Comparison of ENCODE assay signal across 1 cellular context in genomic region chr6:30895343-30895742, GRCh38.
TF ChIP-seq lines count a peak whose summit lies in the region.

No MANE protein-coding gene starts in this region.

TF ChIP-seq in SK-N-SH, 30 proteins besides CTCF, POLR2A, EP300 and RAD21 (continued from another document):
- TF ChIP-seq USF2 (IDR thresholded peaks at IDR 0.05; ENCODE audit: borderline replicate concordance, low read depth, low read length) (no peak), PBX3 (IDR thresholded peaks at IDR 0.05) (no peak), MAX (IDR thresholded peaks at IDR 0.05; ENCODE audit: low read depth) (no peak), USF1 (IDR thresholded peaks at IDR 0.05; ENCODE audit: borderline replicate concordance, low read depth) (no peak), FOXM1 (IDR thresholded peaks at IDR 0.05; ENCODE audit: low read depth) (no peak), TAF1 (IDR thresholded peaks at IDR 0.05; ENCODE audit: borderline replicate concordance, low read depth, low read length) (no peak), TEAD4 (IDR thresholded peaks at IDR 0.05; ENCODE audit: borderline replicate concordance, insufficient read depth) (no peak), POLR2AphosphoS5 (IDR thresholded peaks at IDR 0.05; ENCODE audit: low read depth, low read length) (no peak), RFX5 (IDR thresholded peaks at IDR 0.05; ENCODE audit: low read length) (no peak), SIN3A (IDR thresholded peaks at IDR 0.05; ENCODE audit: borderline replicate concordance, low read depth, low read length) (no peak), ZBTB33 (IDR thresholded peaks at IDR 0.05; ENCODE audit: borderline replicate concordance, low read depth) (no peak), RCOR1 (IDR thresholded peaks at IDR 0.05; ENCODE audit: low read length) (no peak), SMC3 (IDR thresholded peaks at IDR 0.05; ENCODE audit: low read depth, low read length) (no peak), ELF1 (IDR thresholded peaks at IDR 0.05) (no peak), JUND (IDR thresholded peaks at IDR 0.05) (no peak)
